ENCODE assay signal across 15 cellular contexts in the genomic region with DNA sequence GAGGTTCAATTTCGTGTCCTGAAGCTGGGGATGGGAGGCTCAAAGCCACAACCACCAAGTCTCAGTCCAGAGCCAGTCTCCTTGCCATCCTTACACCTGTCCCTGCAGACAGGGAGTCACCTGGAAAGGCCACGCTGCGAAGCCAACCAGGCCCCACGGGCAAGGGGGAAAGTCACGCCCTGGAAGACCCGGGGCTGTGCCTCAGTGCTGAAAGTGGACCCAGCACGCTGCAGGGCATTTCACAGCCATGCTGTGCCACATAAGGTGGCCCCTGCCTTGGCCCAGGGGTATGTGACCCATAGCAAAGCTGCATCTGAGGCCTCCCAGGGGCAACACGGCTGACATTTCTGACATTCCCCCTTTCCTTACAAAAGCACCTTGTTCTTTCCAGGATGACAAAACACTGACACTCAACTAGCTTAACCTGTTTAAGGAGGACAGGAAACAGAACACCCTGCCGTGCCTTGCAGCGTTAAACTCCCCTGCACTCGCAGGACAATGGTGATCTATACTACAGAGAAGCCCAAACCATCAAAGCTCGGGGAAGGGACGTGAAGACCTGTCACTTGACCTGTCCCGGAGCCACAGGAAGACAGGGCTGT. TPM values are rescaled to one million over a fixed set of nuclear protein-coding genes. Genes with fewer than 3 reads are reported as not detected.
A peak's percentile ranks its signal among the peaks of the same experiment; 100 is the strongest.
DNase-seq lines count a peak whose midpoint lies in the region; ATAC-seq, FAIRE-seq and TF ChIP-seq lines count a peak whose summit lies in the region.
"Had no signal": no experiment of that assay in that cellular context is flagged by ENCODE, and none has a peak within 500 bp of the region (broad histone marks: within the 10 kb centered on the region; RNA-seq: fewer than 3 reads in every experiment).

No MANE protein-coding gene starts in this region.

- TF ChIP-seq CTCF in astrocyte (IDR thresholded peaks at IDR 0.05; ENCODE audit: insufficient read depth, low read depth, low read length) = no peak
- TF ChIP-seq CTCF in suprapubic skin (IDR thresholded peaks at IDR 0.05) = no peak

- no peaks in the 10 kb centered on the region for H3K4me1 ChIP-seq in astrocyte (ENCODE audit: insufficient read depth, low read length)
- no peaks in the 10 kb centered on the region for H3K4me1 ChIP-seq in suprapubic skin

- H3K4me2 ChIP-seq in astrocyte (ENCODE audit: low read length) = no peak overlapping the region

- no peak overlapping the region for H2AFZ ChIP-seq in astrocyte (ENCODE audit: low read depth, low read length)

- no peak for ATAC-seq in HG03442 (IDR thresholded peaks at IDR 0.05; ENCODE audit: unreplicated experiment)

- H3K27ac ChIP-seq in astrocyte (ENCODE audit: low read depth, low read length) = no peak overlapping the region
- peak overlapping the region; percentile 35 for H3K27ac ChIP-seq in epithelial cell of prostate
- H3K27ac ChIP-seq in suprapubic skin = peak overlapping the region; percentile 69

- WGBS in suprapubic skin = 64% methylated on average over 7 of the region's 14 CpGs

- H3K4me3 ChIP-seq in astrocyte (ENCODE audit: insufficient read depth, low read depth, low read length) (no peak overlapping the region), suprapubic skin (no peak overlapping the region)

- TF ChIP-seq EP300 in Ishikawa (IDR thresholded peaks at IDR 0.05; ENCODE audit: borderline replicate concordance) = no peak
- TF ChIP-seq EP300 in suprapubic skin (IDR thresholded peaks at IDR 0.05) = no peak

- peaks cover 51% of the 10 kb centered on the region for H4K20me1 ChIP-seq in astrocyte (ENCODE audit: insufficient read depth, low read length)

- peaks cover 20% of the 10 kb centered on the region for H3K36me3 Mint-ChIP-seq in astrocyte (ENCODE audit: low read depth, unreplicated experiment)

- no peak overlapping the region for H3K4me3 Mint-ChIP-seq in astrocyte (ENCODE audit: unreplicated experiment)
- H3K4me3 Mint-ChIP-seq: CD8-positive, alpha-beta memory T cell had no signal

- TF ChIP-seq RAD21 in Ishikawa (IDR thresholded peaks at IDR 0.05; ENCODE audit: low read depth) = no peak

- no peaks in the 10 kb centered on the region for H3K27me3 Mint-ChIP-seq in astrocyte (ENCODE audit: low read depth, unreplicated experiment)
- H3K27me3 Mint-ChIP-seq: CD8-positive, alpha-beta memory T cell had no signal

- H3K79me2 ChIP-seq in astrocyte (ENCODE audit: insufficient read depth, low read length) = peaks cover 8% of the 10 kb centered on the region

- H3K9me3 ChIP-seq in astrocyte (ENCODE audit: insufficient read depth, low read depth, low read length) = no peaks in the 10 kb centered on the region
- H3K9me3 ChIP-seq in suprapubic skin = no peaks in the 10 kb centered on the region

- H3K9me3 Mint-ChIP-seq in astrocyte (ENCODE audit: unreplicated experiment) = no peaks in the 10 kb centered on the region
- H3K9me3 Mint-ChIP-seq: CD8-positive, alpha-beta memory T cell had no signal

- no peak for DNase-seq in astrocyte (ENCODE audit: low read depth)
- DNase-seq in epithelial cell of prostate (ENCODE audit: low read depth, low spot score) = no peak
- no peak for DNase-seq in suprapubic skin (ENCODE audit: low spot score in 2 of 2)
- no peak for DNase-seq in activated CD4-positive, alpha-beta T cell treated with anti-CD3 and anti-CD28 coated beads for 48 hours
- no peak for DNase-seq in NCI-H146 (lab: John Stamatoyannopoulos, UW)
- DNase-seq: NCI-H1048; NCI-H1694; NCI-H2107; NCI-H226; NK-92 treated with Interleukin-12 subunit alpha and Interleukin-12 subunit beta, amount 100 ng/mL, for 24 hours had no signal

- peak overlapping the region; percentile 42 for H3K27ac Mint-ChIP-seq in astrocyte (ENCODE audit: unreplicated experiment)

- H3K9ac ChIP-seq in astrocyte (ENCODE audit: low read length) = no peak overlapping the region

- no peaks in the 10 kb centered on the region for H3K4me1 Mint-ChIP-seq in astrocyte (ENCODE audit: low read depth, unreplicated experiment)
- H3K4me1 Mint-ChIP-seq: CD8-positive, alpha-beta memory T cell had no signal

- TF ChIP-seq POLR2A in suprapubic skin (IDR thresholded peaks at IDR 0.05) = no peak

- H3K36me3 ChIP-seq in astrocyte (ENCODE audit: insufficient read depth, low read length) (peaks cover 28% of the 10 kb centered on the region), suprapubic skin (peaks cover 100% of the 10 kb centered on the region)

- H3K27me3 ChIP-seq in astrocyte (ENCODE audit: insufficient read depth, low read length) (no peaks in the 10 kb centered on the region), suprapubic skin (no peaks in the 10 kb centered on the region)

- FAIRE-seq in astrocyte (lab: Jason Lieb, UNC) = no peak

TF ChIP-seq in Ishikawa, 13 proteins besides CTCF, POLR2A, EP300 and RAD21:
- TF ChIP-seq TCF12 (IDR thresholded peaks at IDR 0.05; ENCODE audit: low read depth) (no peak), TEAD4 (IDR thresholded peaks at IDR 0.05) (0 out of 2 replicates have a peak, but pooled peaks have one; percentile 32)
TF ChIP-seq in Ishikawa: peak in this region for 1.

RNA-seq across cellular contexts. Expression of a gene that starts 14.8 kb away (rescaled TPM):
- total RNA-seq in astrocyte (41.5 and 45.3 TPM in 2 replicates), suprapubic skin (10 to 100 TPM; 13.3 to 35.6 (median 18.9) TPM)

RNA-seq across cellular contexts. Expression of a gene that starts 31.2 kb away (rescaled TPM):
- total RNA-seq in astrocyte (4.4 and 5.0 TPM in 2 replicates), suprapubic skin (1 to 10 TPM; 2.7 to 7.4 (median 6.5) TPM)

RNA-seq across cellular contexts. Expression of a gene that starts 31.5 kb away (rescaled TPM):
- not detected in 2 replicates for total RNA-seq in astrocyte
- not detected for total RNA-seq in suprapubic skin
- total RNA-seq: CD8-positive, alpha-beta memory T cell; Daoy; HT1080 had no signal

RNA-seq across cellular contexts. Expression of a gene that starts 44.8 kb away (rescaled TPM):
- total RNA-seq in astrocyte = 63.1 and 66.2 TPM in 2 replicates
- 10 to 100 TPM; 49.8 to 64.8 (median 56.3) TPM for total RNA-seq in suprapubic skin

RNA-seq across cellular contexts. Expression of a gene that starts 55.7 kb away (rescaled TPM):
- total RNA-seq in astrocyte = 35.1 and 36.8 TPM in 2 replicates
- total RNA-seq in suprapubic skin = 10 to 100 TPM; 27.3 to 59.2 (median 33.4) TPM
